ENCODE assay signal across 8 cellular contexts in genomic region chr17:79835953-79836951, GRCh38. TPM values are rescaled to one million over a fixed set of nuclear protein-coding genes. Genes with fewer than 3 reads are reported as not detected.
A peak's percentile ranks its signal among the peaks of the same experiment; 100 is the strongest.
DNase-seq lines count a peak whose midpoint lies in the region; ATAC-seq and TF ChIP-seq lines count a peak whose summit lies in the region.

No MANE protein-coding gene starts in this region.

- TF ChIP-seq CTCF in hepatocyte (IDR thresholded peaks at IDR 0.05; ENCODE audit: poor library complexity): no peak

- WGBS in hepatocyte (ENCODE audit: low lambda C conversion rate, missing lambda C conversion rate): 27% methylated on average over 36 of the region's 42 CpGs

- ATAC-seq in stimulated activated naive CD8-positive, alpha-beta T cell treated with anti-CD3 and anti-CD28 coated beads, Interleukin-15, Interleukin-2, amounts not matched to agents 100 U/mL and 50 U/mL, for 24 hours: no peak
- no peak for ATAC-seq in stimulated activated memory B cell treated with anti-CD40 and anti-IgM and Interleukin-4, amounts not matched to agents 10 μg/mL and 1 μg/mL and 100 μg/mL, for 72 hours
- ATAC-seq in HG02571 (IDR thresholded peaks at IDR 0.05; ENCODE audit: unreplicated experiment) (no peak), GM19328 (IDR thresholded peaks at IDR 0.05; ENCODE audit: unreplicated experiment) (no peak)

- no peaks in the 10 kb centered on the region for H3K36me3 ChIP-seq in hepatocyte (replicated peaks; ENCODE audit: insufficient read depth, low read depth)

- H3K27me3 ChIP-seq in hepatocyte: peaks cover 15% of the 10 kb centered on the region

- no peaks in the 10 kb centered on the region for H3K9me2 ChIP-seq in hepatocyte (replicated peaks; ENCODE audit: insufficient read depth)

- peaks cover 54% of the 10 kb centered on the region for H3K4me1 ChIP-seq in hepatocyte (ENCODE audit: insufficient read depth)

- peak overlapping the region; percentile 32 for H3K27ac ChIP-seq in hepatocyte

- peaks cover 44% of the 10 kb centered on the region for H3K4me1 Mint-ChIP-seq in stimulated activated naive CD8-positive, alpha-beta T cell treated with anti-CD3 and anti-CD28 coated beads, Interleukin-15, Interleukin-2, amounts not matched to agents 100 ng/mL and 50 ng/mL, for 24 hours (ENCODE audit: low read depth)
- peaks cover 49% of the 10 kb centered on the region for H3K4me1 Mint-ChIP-seq in stimulated activated memory B cell treated with anti-CD40 and anti-IgM and Interleukin-4, amounts not matched to agents 10 μg/mL and 1 μg/mL and 100 μg/mL, for 72 hours

- peaks cover 43% of the 10 kb centered on the region for H3K79me2 ChIP-seq in hepatocyte

- H4K20me1 ChIP-seq in hepatocyte (ENCODE audit: insufficient read depth, poor library complexity, severe bottlenecking): peaks cover 66% of the 10 kb centered on the region

- H3K9me3 Mint-ChIP-seq in stimulated activated naive CD8-positive, alpha-beta T cell treated with anti-CD3 and anti-CD28 coated beads, Interleukin-15, Interleukin-2, amounts not matched to agents 100 ng/mL and 50 ng/mL, for 24 hours: no peaks in the 10 kb centered on the region
- H3K9me3 Mint-ChIP-seq in stimulated activated memory B cell treated with anti-CD40 and anti-IgM and Interleukin-4, amounts not matched to agents 10 μg/mL and 1 μg/mL and 100 μg/mL, for 72 hours: no peaks in the 10 kb centered on the region

- H3K36me3 Mint-ChIP-seq in stimulated activated naive CD8-positive, alpha-beta T cell treated with anti-CD3 and anti-CD28 coated beads, Interleukin-15, Interleukin-2, amounts not matched to agents 100 ng/mL and 50 ng/mL, for 24 hours (ENCODE audit: low read depth): peaks cover 12% of the 10 kb centered on the region
- H3K36me3 Mint-ChIP-seq in stimulated activated memory B cell treated with anti-CD40 and anti-IgM and Interleukin-4, amounts not matched to agents 10 μg/mL and 1 μg/mL and 100 μg/mL, for 72 hours: peaks cover 25% of the 10 kb centered on the region

- peak overlapping the region; percentile 90 for H3K4me3 Mint-ChIP-seq in stimulated activated naive CD8-positive, alpha-beta T cell treated with anti-CD3 and anti-CD28 coated beads, Interleukin-15, Interleukin-2, amounts not matched to agents 100 ng/mL and 50 ng/mL, for 24 hours
- peak overlapping the region; percentile 91 for H3K4me3 Mint-ChIP-seq in stimulated activated memory B cell treated with anti-CD40 and anti-IgM and Interleukin-4, amounts not matched to agents 10 μg/mL and 1 μg/mL and 100 μg/mL, for 72 hours

- no peak overlapping the region for H2AFZ ChIP-seq in hepatocyte

- no peak for DNase-seq in stimulated activated naive CD8-positive, alpha-beta T cell treated with anti-CD3 and anti-CD28 coated beads, Interleukin-15, Interleukin-2, amounts not matched to agents 100 U/mL and 50 U/mL, for 24 hours
- DNase-seq in SW480 (ENCODE audit: low spot score) (peak; percentile 60), hepatocyte (ENCODE audit: low spot score) (peak; percentile 89), cortex of kidney (lab: John Stamatoyannopoulos, UW) (no peak)

- no peaks in the 10 kb centered on the region for H3K9me3 ChIP-seq in hepatocyte (ENCODE audit: low read depth)

- H3K4me2 ChIP-seq in hepatocyte: peak overlapping the region; percentile 97

- peaks cover 7% of the 10 kb centered on the region for H3K27me3 Mint-ChIP-seq in stimulated activated naive CD8-positive, alpha-beta T cell treated with anti-CD3 and anti-CD28 coated beads, Interleukin-15, Interleukin-2, amounts not matched to agents 100 ng/mL and 50 ng/mL, for 24 hours
- H3K27me3 Mint-ChIP-seq in stimulated activated memory B cell treated with anti-CD40 and anti-IgM and Interleukin-4, amounts not matched to agents 10 μg/mL and 1 μg/mL and 100 μg/mL, for 72 hours: peaks cover 17% of the 10 kb centered on the region

- peak overlapping the region; percentile 39 for H3K4me3 ChIP-seq in hepatocyte

- H3K27ac Mint-ChIP-seq in stimulated activated naive CD8-positive, alpha-beta T cell treated with anti-CD3 and anti-CD28 coated beads, Interleukin-15, Interleukin-2, amounts not matched to agents 100 ng/mL and 50 ng/mL, for 24 hours: peak overlapping the region; percentile 75
- H3K27ac Mint-ChIP-seq in stimulated activated memory B cell treated with anti-CD40 and anti-IgM and Interleukin-4, amounts not matched to agents 10 μg/mL and 1 μg/mL and 100 μg/mL, for 72 hours: peak overlapping the region; percentile 92

RNA-seq across cellular contexts. Expression of gene CBX4, which starts 3.0 kb away (rescaled TPM):
- total RNA-seq in hepatocyte: 49.6 and 56.1 TPM in 2 replicates
- 74.3 and 86.7 TPM in 2 replicates for polyA plus RNA-seq in hepatocyte

RNA-seq across cellular contexts. Expression of gene CBX8, which starts 39.4 kb away (rescaled TPM):
- total RNA-seq in hepatocyte: 4.3 and 8.6 TPM in 2 replicates
- polyA plus RNA-seq in hepatocyte: 6.5 and 8.3 TPM in 2 replicates

RNA-seq across cellular contexts. Expression of gene CBX2, which starts 58.3 kb away (rescaled TPM):
- total RNA-seq in hepatocyte: 11.8 and 16.3 TPM in 2 replicates
- 8.6 and 11.6 TPM in 2 replicates for polyA plus RNA-seq in hepatocyte

Comparison
In these comparisons a context has a peak if more than half of its experiments do, and no peak if none do; other contexts are left out.
1. DNase-seq: peak in SW480 (single experiment) and hepatocyte (single experiment); none in stimulated activated naive CD8-positive, alpha-beta T cell treated with anti-CD3 and anti-CD28 coated beads, Interleukin-15, Interleukin-2, amounts not matched to agents 100 U/mL and 50 U/mL, for 24 hours (single experiment) and cortex of kidney (single experiment).